ENCODE assay signal across 1 cellular context in the genomic region with DNA sequence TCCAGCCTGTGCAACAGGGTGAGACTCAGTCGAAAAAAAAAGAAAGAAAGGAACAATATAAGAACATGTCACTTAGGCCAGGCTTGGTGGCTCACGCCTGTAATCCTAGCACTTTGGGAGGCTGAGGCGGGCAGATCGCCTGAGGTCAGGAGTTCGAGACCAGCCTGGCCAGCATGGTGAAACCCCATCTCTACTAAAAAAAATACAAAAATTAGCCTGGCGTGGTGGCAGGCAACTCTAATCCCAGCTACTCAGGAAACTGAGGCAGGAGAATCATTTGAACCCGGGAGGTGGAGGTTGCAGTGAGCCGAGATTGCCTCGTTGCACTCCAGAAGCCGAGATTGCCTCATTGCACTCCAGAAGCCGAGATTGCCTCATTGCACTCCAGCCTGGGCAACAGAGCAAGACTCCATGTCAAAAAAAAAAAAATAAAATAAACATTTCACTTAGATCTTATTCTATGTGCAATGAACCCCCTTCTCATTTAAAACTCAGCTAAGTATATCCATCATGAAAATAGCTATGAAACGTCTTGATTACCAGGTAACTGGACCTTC.
A peak's percentile ranks its signal among the peaks of the same experiment; 100 is the strongest.
TF ChIP-seq lines count a peak whose summit lies in the region.

No MANE protein-coding gene starts in this region.

TF ChIP-seq in HEK293T, 16 proteins besides CTCF, POLR2A, EP300 and RAD21:
- TF ChIP-seq ZNF384 (IDR thresholded peaks at IDR 0.05), result peak; percentile 27; the same call in 1 of the 2 replicates
TF ChIP-seq in HEK293T: peak in this region for 1; not testable (repeated sequence) for 15.
